19 cellular contexts compared by ENCODE assay signal in the genomic region with DNA sequence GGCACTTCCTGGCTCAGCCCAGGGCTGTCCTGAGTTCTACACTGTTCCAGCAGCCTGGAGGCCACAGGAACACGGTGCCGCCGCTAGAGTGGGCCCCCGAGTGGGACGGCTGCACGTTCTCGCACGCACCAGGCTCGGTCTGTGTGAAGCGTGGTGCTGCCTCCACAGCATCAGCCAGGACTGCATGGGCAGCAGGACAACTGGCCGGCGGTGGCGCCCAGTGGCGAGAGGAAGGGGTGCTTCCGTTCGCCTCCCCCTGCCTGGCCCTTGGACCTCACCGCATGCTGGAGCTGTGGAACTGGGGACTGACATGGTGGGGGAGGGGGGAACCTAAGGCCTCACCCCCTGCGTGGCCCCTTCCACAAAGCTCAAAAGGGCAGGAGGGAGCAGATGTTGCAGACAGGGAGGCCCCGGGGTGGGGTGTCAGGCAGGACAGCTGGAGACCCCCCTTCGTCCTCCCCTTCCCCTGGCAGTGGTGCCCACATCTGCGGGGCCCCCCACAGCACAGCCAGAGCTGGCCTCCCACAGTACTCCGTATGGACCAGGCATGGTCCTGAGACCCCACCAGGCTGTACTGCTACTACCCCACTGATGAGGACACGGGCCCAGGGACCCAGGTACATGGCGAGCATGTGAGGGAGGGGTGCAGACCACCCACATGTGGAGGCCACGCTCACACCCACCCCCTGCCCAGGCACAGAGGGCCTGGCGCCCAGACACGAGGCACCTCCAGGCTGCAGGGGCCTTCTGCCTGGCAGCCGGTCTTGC. TPM values are rescaled to one million over a fixed set of nuclear protein-coding genes. Genes with fewer than 3 reads are reported as not detected.
A peak's percentile ranks its signal among the peaks of the same experiment; 100 is the strongest.
DNase-seq lines count a peak whose midpoint lies in the region; ATAC-seq and TF ChIP-seq lines count a peak whose summit lies in the region.
"Had no signal": no experiment of that assay in that cellular context is flagged by ENCODE, and none has a peak within 500 bp of the region (broad histone marks: within the 10 kb centered on the region; RNA-seq: fewer than 3 reads in every experiment).

No MANE protein-coding gene starts in this region.

- H3K9me3 ChIP-seq in BLaER1 treated with 17β-estradiol and CSF1 and Interleukin-3, amounts not matched to agents 10 nM and 100 nM (replicated peaks in 1 of 11): no peaks in the 10 kb centered on the region
- no peaks in the 10 kb centered on the region for H3K9me3 ChIP-seq in right cardiac atrium (ENCODE audit: control insufficient read depth, low read length)

- peak overlapping the region; percentile 68 to 99 (median 93) for H3K4me2 ChIP-seq in BLaER1 treated with 17β-estradiol and CSF1 and Interleukin-3, amounts not matched to agents 10 nM and 100 nM
- H3K4me2 ChIP-seq: GM23338 had no signal

- peaks cover 0 to 7% (median 0%) of the 10 kb centered on the region in 11 experiments; a peak in 3 of 22 replicates for H3K27me3 ChIP-seq in BLaER1 treated with 17β-estradiol and CSF1 and Interleukin-3, amounts not matched to agents 10 nM and 100 nM
- no peaks in the 10 kb centered on the region for H3K27me3 ChIP-seq in right cardiac atrium (ENCODE audit: control insufficient read depth, insufficient read depth)

- DNase-seq in RPMI8226 (peak; percentile 0), right cardiac atrium (peak in 1 of 3 donors; percentile 73), posterior vena cava (ENCODE audit: low spot score) (peak; percentile 70), GM20000 (ENCODE audit: low spot score) (no peak), HuH-7 (ENCODE audit: low spot score) (no peak), NCI-H526 (lab: John Stamatoyannopoulos, UW) (no peak)
- DNase-seq: ACHN; AML-193; CD4-positive, alpha-beta T cell; NCI-H187; NCI-H345; NCI-H526 treated with DMSO at 0.1 percent for 48 hours; NK-92 treated with Interleukin-12 subunit alpha and Interleukin-12 subunit beta, amount 100 ng/mL, for 24 hours; PC-3 had no signal

- peak overlapping the region in 9 of 11 experiments; percentile 22 to 80 (median 65); a peak in 18 of 22 replicates for H3K9ac ChIP-seq in BLaER1 treated with 17β-estradiol and CSF1 and Interleukin-3, amounts not matched to agents 10 nM and 100 nM

- TF ChIP-seq CTCF in GM20000 (IDR thresholded peaks at IDR 0.05; ENCODE audit: extremely low read depth, missing control alignments): no peak

- peak overlapping the region in 10 of 11 experiments; percentile 29 to 92 (median 81); a peak in 18 of 22 replicates for H3K27ac ChIP-seq in BLaER1 treated with 17β-estradiol and CSF1 and Interleukin-3, amounts not matched to agents 10 nM and 100 nM
- peak overlapping the region; percentile 53 for H3K27ac ChIP-seq in right cardiac atrium (ENCODE audit: low read length)
- H3K27ac ChIP-seq: SK-N-MC had no signal

- ATAC-seq in right cardiac atrium (peak; percentile 2 to 27), GM21381 (IDR thresholded peaks at IDR 0.05; ENCODE audit: unreplicated experiment) (no peak)
- ATAC-seq: GM23338, K562, PC-3 had no signal

- intact Hi-C loops in right cardiac atrium (cut with DNase I) (no loop called here), posterior vena cava (cut with DNase I) (no loop called here)

- H3K36me3 ChIP-seq in BLaER1 treated with 17β-estradiol and CSF1 and Interleukin-3, amounts not matched to agents 10 nM and 100 nM: peaks cover 0 to 27% (median 7%) of the 10 kb centered on the region in 11 experiments; a peak in 11 of 22 replicates

- WGBS in right cardiac atrium: 83% methylated on average over 28 of the region's 28 CpGs

- H4K20me1 ChIP-seq in BLaER1 treated with 17β-estradiol and CSF1 and Interleukin-3, amounts not matched to agents 10 nM and 100 nM: peaks cover 0 to 9% (median 0%) of the 10 kb centered on the region in 11 experiments; a peak in 2 of 22 replicates

- peak overlapping the region in 3 of 10 experiments; percentile 9 to 20 (median 16); a peak in 3 of 20 replicates for H3K4me3 ChIP-seq in BLaER1 treated with 17β-estradiol and CSF1 and Interleukin-3, amounts not matched to agents 10 nM and 100 nM
- H3K4me3 ChIP-seq in right cardiac atrium (ENCODE audit: low read length): no peak overlapping the region
- H3K4me3 ChIP-seq: GM23338, K562, SK-N-MC had no signal

- H3K4me1 ChIP-seq in BLaER1 treated with 17β-estradiol and CSF1 and Interleukin-3, amounts not matched to agents 10 nM and 100 nM: peaks cover 57 to 100% (median 94%) of the 10 kb centered on the region in 10 experiments
- H3K4me1 ChIP-seq in right cardiac atrium (ENCODE audit: control insufficient read depth, insufficient read depth, low read length): no peaks in the 10 kb centered on the region

RNA-seq across cellular contexts. Expression of a gene that starts 58.5 kb away (rescaled TPM):
- total RNA-seq in right cardiac atrium (10 to 100 TPM; 52.9 to 94.8 (median 55.1) TPM), posterior vena cava (10 to 100 TPM; 29.7 to 36.8 TPM)
- 25.7 TPM for polyA plus RNA-seq in right cardiac atrium

RNA-seq across cellular contexts. Expression of a gene that starts 58.6 kb away (rescaled TPM):
- total RNA-seq in right cardiac atrium (10 to 100 TPM; 10.2 to 12.9 (median 12.5) TPM), posterior vena cava (10 to 100 TPM; 14.2 to 15.5 TPM)
- polyA plus RNA-seq in right cardiac atrium: 7.6 TPM

Comparison
In these comparisons a context has a peak if more than half of its experiments do, and no peak if none do; other contexts are left out.
1. DNase-seq: peak in RPMI8226 (single experiment) and posterior vena cava (single experiment); none in GM20000 (single experiment), HuH-7 (single experiment) and NCI-H526 (0 of 2).